Comparison of ENCODE assay signal across 8 cellular contexts in genomic region chr1:27153549-27153886, GRCh38. TPM values are rescaled to one million over a fixed set of nuclear protein-coding genes. Genes with fewer than 3 reads are reported as not detected.
DNase-seq lines count a peak whose midpoint lies in the region; ATAC-seq, FAIRE-seq and TF ChIP-seq lines count a peak whose summit lies in the region.

No MANE protein-coding gene starts in this region.

- FAIRE-seq in GM12878 (lab: Jason Lieb, UNC): no peak

- no peak for TF ChIP-seq RAD21 in GM12878 (IDR thresholded peaks at IDR 0.05; ENCODE audit: insufficient read depth, low read depth, low read length)

- no TSS peak for BruUV-seq in GM12878 (replicated peaks; lab: Mats Ljungman, UMichigan)

- H3K4me1 ChIP-seq in GM12878 (ENCODE audit: control insufficient read depth, insufficient read depth, low read length) (peaks cover 25% of the 10 kb centered on the region), lower lobe of right lung (peaks cover 68% of the 10 kb centered on the region), urinary bladder (ENCODE audit: insufficient read depth) (peaks cover 4% of the 10 kb centered on the region)

- H3K4me1 Mint-ChIP-seq in activated naive CD4-positive, alpha-beta T cell treated with anti-CD3 and anti-CD28 coated beads for 36 hours (ENCODE audit: low read depth): peaks cover 62% of the 10 kb centered on the region

- H3K27me3 Mint-ChIP-seq in activated naive CD4-positive, alpha-beta T cell treated with anti-CD3 and anti-CD28 coated beads for 36 hours (ENCODE audit: low read depth): no peaks in the 10 kb centered on the region

- H3K79me2 ChIP-seq in GM12878 (ENCODE audit: control insufficient read depth, insufficient read depth, low read length): peaks cover 40% of the 10 kb centered on the region

- TF ChIP-seq EP300 in GM12878 (IDR thresholded peaks at IDR 0.05; ENCODE audit: borderline replicate concordance in 1 of 2, control insufficient read depth in 1 of 2, low read depth in 2 of 2, low read length in 2 of 2): no peak

- WGBS in GM12878 (ENCODE audit: insufficient coverage, insufficient replicate concordance, low lambda C conversion rate, missing lambda C conversion rate): 38% methylated on average over 4 of the region's 4 CpGs
- 41% methylated on average over 4 of the region's 4 CpGs for WGBS in urinary bladder

- H3K36me3 ChIP-seq in GM12878 (ENCODE audit: control insufficient read depth in 2 of 2, insufficient read depth in 2 of 2, low read length in 1 of 2) (no peaks in the 10 kb centered on the region), lower lobe of right lung (no peaks in the 10 kb centered on the region), urinary bladder (ENCODE audit: insufficient read depth) (no peaks in the 10 kb centered on the region)

- CTCF ChIA-PET in activated naive CD4-positive, alpha-beta T cell treated with anti-CD3 and anti-CD28 coated beads for 36 hours (lab: Charles Lee): interaction anchor here (3.5 kb wide), 1 partner anchor 42 kb away, joined by 19 read pairs; no protein-coding TSS in a partner anchor
- CTCF ChIA-PET in GM12878 (lab: Yijun Ruan, JAX): interaction anchor here (1.5 to 5.6 kb wide), 7 partner anchors 13 to 109 kb away, joined by 4 to 40 read pairs (median 7); no protein-coding TSS in a partner anchor

- no peak overlapping the region for H3K27ac ChIP-seq in GM12878 (ENCODE audit: control insufficient read depth, insufficient read depth)
- H3K27ac ChIP-seq in lower lobe of right lung: peak overlapping the region; percentile 91
- H3K27ac ChIP-seq in urinary bladder (ENCODE audit: low read depth): no peak overlapping the region

- H3K4me3 Mint-ChIP-seq in activated naive CD4-positive, alpha-beta T cell treated with anti-CD3 and anti-CD28 coated beads for 36 hours: peak overlapping the region; percentile 89

- H3K27me3 ChIP-seq in GM12878 (replicated peaks in 1 of 2; ENCODE audit: control insufficient read depth in 2 of 2, insufficient read depth in 2 of 2, low read length in 1 of 2): no peaks in the 10 kb centered on the region
- H3K27me3 ChIP-seq in lower lobe of right lung (ENCODE audit: low read depth): no peaks in the 10 kb centered on the region

- no peak overlapping the region for H2AFZ ChIP-seq in GM12878 (ENCODE audit: control insufficient read depth, low read depth, low read length)

- peak overlapping the region; percentile 82 for H3K27ac Mint-ChIP-seq in activated naive CD4-positive, alpha-beta T cell treated with anti-CD3 and anti-CD28 coated beads for 36 hours

- DNase-seq in activated naive CD4-positive, alpha-beta T cell treated with anti-CD3 and anti-CD28 coated beads for 36 hours: no peak
- no peak for DNase-seq in activated naive CD4-positive, alpha-beta T cell treated with anti-CD3 and anti-CD28 coated beads, Interleukin-2, amount 50 U/mL, for 16 hours
- DNase-seq in GM12878 (ENCODE audit: low read depth, low spot score) (no peak), lower lobe of right lung (no peak), MV-4-11 (lab: John Stamatoyannopoulos, UW) (no peak), RKO (ENCODE audit: low spot score) (no peak), NCI-H2196 (lab: John Stamatoyannopoulos, UW; ENCODE audit: unreplicated experiment) (no peak)

- RAD21 ChIA-PET in GM12878 (lab: Charles Lee; ENCODE audit: unreplicated experiment): interaction anchor here (1.5 to 4.0 kb wide), 3 partner anchors 8 to 18 kb away, joined by 4 to 35 read pairs (median 6); no protein-coding TSS in a partner anchor

- POLR2A ChIA-PET in GM12878 (lab: Charles Lee): interaction anchor here (0.6 to 6.1 kb wide), 5 partner anchors 11 to 319 kb away, joined by 3 to 48 read pairs (median 7); no protein-coding TSS in a partner anchor

- intact Hi-C loops in activated naive CD4-positive, alpha-beta T cell treated with anti-CD3 and anti-CD28 coated beads for 36 hours (cut with micrococcal nuclease): no loop called here
- intact Hi-C loops in GM12878 (cut with micrococcal nuclease; ENCODE audit: unreplicated experiment) (loop anchor here (5.0 to 10.0 kb wide), 2 partner anchors 41 to 1299 kb away; partner anchors contain the start of gene AUNIP), lower lobe of right lung (cut with DNase I) (no loop called here)

- in situ Hi-C loops in GM12878 (cut with MboI): no loop called here

- ATAC-seq in GM12878: peak; percentile 10
- ATAC-seq in lower lobe of right lung: no peak

- H3K9me3 ChIP-seq in GM12878 (replicated peaks; ENCODE audit: control insufficient read depth, insufficient read depth, low read length) (no peaks in the 10 kb centered on the region), lower lobe of right lung (no peaks in the 10 kb centered on the region)

- H4K20me1 ChIP-seq in GM12878 (ENCODE audit: control insufficient read depth, insufficient read depth): no peaks in the 10 kb centered on the region; the same call in 1 of the 2 replicates

- H3K4me3 ChIP-seq in GM12878: peak overlapping the region; percentile 82
- H3K4me3 ChIP-seq in lower lobe of right lung: peak overlapping the region; percentile 78
- peak overlapping the region; percentile 11 for H3K4me3 ChIP-seq in urinary bladder (ENCODE audit: low read depth, low read length)

- TF ChIP-seq POLR2A in GM12878 (IDR thresholded peaks at IDR 0.05; ENCODE audit: low read depth, low read length): no peak

- no peaks in the 10 kb centered on the region for H3K9me3 Mint-ChIP-seq in activated naive CD4-positive, alpha-beta T cell treated with anti-CD3 and anti-CD28 coated beads for 36 hours

- SMC1A ChIA-PET in GM12878 (lab: Charles Lee; ENCODE audit: uncharacterized antibody, unreplicated experiment): interaction anchor here (1.6 to 4.7 kb wide), 3 partner anchors 11 to 52 kb away, joined by 3 to 30 read pairs (median 7); no protein-coding TSS in a partner anchor

- peaks cover 1% of the 10 kb centered on the region for H3K36me3 Mint-ChIP-seq in activated naive CD4-positive, alpha-beta T cell treated with anti-CD3 and anti-CD28 coated beads for 36 hours (ENCODE audit: low read depth)

- TF ChIP-seq CTCF in GM12878 (IDR thresholded peaks at IDR 0.05 in 2 of 3, conservative IDR thresholded peaks at IDR 0.05 in 1 of 3; ENCODE audit: control insufficient read depth in 2 of 3, extremely low read depth in 1 of 3, insufficient read depth in 1 of 3, low read depth in 3 of 3, low read length in 3 of 3) (no peak), lower lobe of right lung (IDR thresholded peaks at IDR 0.05) (no peak)

- peak overlapping the region; percentile 94 for H3K4me2 ChIP-seq in GM12878 (ENCODE audit: control insufficient read depth, insufficient read depth)

- peak overlapping the region; percentile 32 for H3K9ac ChIP-seq in GM12878 (ENCODE audit: control insufficient read depth, insufficient read depth, low read length)

TF ChIP-seq in GM12878, 131 proteins besides CTCF, POLR2A, EP300 and RAD21:
- TF ChIP-seq MXI1 (IDR thresholded peaks at IDR 0.05; ENCODE audit: low read depth, low read length) (no peak), USF1 (IDR thresholded peaks at IDR 0.05; ENCODE audit: borderline replicate concordance, extremely low read length, insufficient read depth, low read depth, low read length) (no peak), NFIC (IDR thresholded peaks at IDR 0.05; ENCODE audit: low read depth, low read length) (no peak), NR2C2 (IDR thresholded peaks at IDR 0.05; ENCODE audit: borderline replicate concordance, control insufficient read depth, insufficient read length, low read depth) (no peak)

RNA-seq across cellular contexts. Expression of gene SLC9A1, which starts 1.4 kb away (rescaled TPM):
- 10 to 100 TPM; 15.4 to 16.5 TPM for total RNA-seq in activated naive CD4-positive, alpha-beta T cell treated with anti-CD3 and anti-CD28 coated beads for 36 hours
- total RNA-seq in GM12878 (2013; cell fraction: nucleolus; rRNA removed): 12.9 and 13.6 TPM in 2 replicates
- total RNA-seq in GM12878 (2014; rRNA removed) (1.4 and 3.2 TPM in 2 replicates), GM12878 (2014; rRNA removed; fragmentation: Illumina TruSeq; extraction: Trizol) (2.1 and 2.5 TPM in 2 replicates), GM12878 (2021) (18.3 and 21.4 TPM in 2 replicates), lower lobe of right lung (57.7 TPM), urinary bladder (9.7 TPM)
- polyA plus RNA-seq in GM12878 (2011; ENCODE audit: low read depth): 5.7 TPM
- polyA plus RNA-seq in GM12878 (2011; rRNA removed) (1.4 and 2.8 TPM in 2 replicates), GM12878 (2014; fragmentation: Illumina TruSeq; extraction: Trizol) (14.4 and 14.9 TPM in 2 replicates), GM12878 (2014; fragmentation: Nextera tagmentation; extraction: Ambion mirVana) (1 to 10 TPM in 1 of 2 experiments, under 1 TPM in 1; 0.87 to 1.1 TPM), GM12878 (2014; rRNA removed) (5.5 and 8.3 TPM in 2 replicates), GM12878 (2016; fragmentation: Nextera tagmentation; extraction: Ambion mirVana) (1 to 10 TPM; 5.4 to 7.4 TPM), urinary bladder (18.3 TPM)
- 2.1 and 4.3 TPM in 2 replicates for polyA plus RNA-seq in GM12878 (2011; cell fraction: cytosol; rRNA removed)
- polyA plus RNA-seq in GM12878 (2011; cell fraction: nucleus; rRNA removed): 10.2 and 13.4 TPM in 2 replicates
- polyA plus RNA-seq in GM12878 (2012): 10.7 and 11.3 TPM in 2 replicates
- polyA minus RNA-seq in GM12878 (2011; rRNA and poly(A)+ RNA removed): 2.8 and 4.9 TPM in 2 replicates
- 4.8 TPM in 2 replicates for polyA minus RNA-seq in GM12878 (2011; cell fraction: cytosol; rRNA and poly(A)+ RNA removed)
- 4.7 and 8.6 TPM in 2 replicates for polyA minus RNA-seq in GM12878 (2011; cell fraction: nucleus; rRNA and poly(A)+ RNA removed)

Comparison
In these comparisons a context has a peak if more than half of its experiments do, and no peak if none do; other contexts are left out.
1. H3K4me3 ChIP-seq: peak in every context shown above with its lines; median percentile 82 in GM12878; 78 in lower lobe of right lung; 11 in urinary bladder.